ENCODE assay signal across 23 cellular contexts in genomic region chr2:216911886-216912285, GRCh38. TPM values are rescaled to one million over a fixed set of nuclear protein-coding genes. Genes with fewer than 3 reads are reported as not detected.
DNase-seq lines count a peak whose midpoint lies in the region; ATAC-seq and TF ChIP-seq lines count a peak whose summit lies in the region.
"Had no signal": no experiment of that assay in that cellular context is flagged by ENCODE, and none has a peak within 500 bp of the region (broad histone marks: within the 10 kb centered on the region; RNA-seq: fewer than 3 reads in every experiment).

No MANE protein-coding gene starts in this region.

- ATAC-seq in IMR-90 (ENCODE audit: low read depth): peak; percentile 63
- ATAC-seq in HG03175 (IDR thresholded peaks at IDR 0.05; ENCODE audit: unreplicated experiment): no peak
- ATAC-seq: stimulated activated memory B cell treated with anti-CD40 and anti-IgM and Interleukin-4, amounts not matched to agents 10 μg/mL and 1 μg/mL and 100 μg/mL, for 72 hours had no signal

- no peaks in the 10 kb centered on the region for H3K36me3 ChIP-seq in IMR-90 (ENCODE audit: control insufficient read depth, insufficient read depth, low read length)
- H3K36me3 ChIP-seq in mammary epithelial cell (ENCODE audit: insufficient read depth, low read length): no peaks in the 10 kb centered on the region
- H3K36me3 ChIP-seq: esophagus muscularis mucosa, thyroid gland had no signal

- TF ChIP-seq CTCF in IMR-90 (conservative IDR thresholded peaks at IDR 0.05; ENCODE audit: low read depth, low read length): no peak
- no peak for TF ChIP-seq CTCF in mammary epithelial cell (conservative IDR thresholded peaks at IDR 0.05 in 1 of 2, IDR thresholded peaks at IDR 0.05 in 1 of 2; ENCODE audit: extremely low read depth in 1 of 2, insufficient read depth in 1 of 2, low read depth in 1 of 2, low read length in 2 of 2)

- H3K9ac ChIP-seq in IMR-90 (ENCODE audit: low read depth, low read length): no peak overlapping the region
- no peak overlapping the region for H3K9ac ChIP-seq in mammary epithelial cell (ENCODE audit: insufficient read depth, low read length)
- H3K9ac ChIP-seq: parathyroid adenoma had no signal

- no peaks in the 10 kb centered on the region for H4K20me1 ChIP-seq in IMR-90 (ENCODE audit: insufficient read depth, low read length)
- no peaks in the 10 kb centered on the region for H4K20me1 ChIP-seq in mammary epithelial cell (ENCODE audit: insufficient read depth, low read length)

- POLR2A ChIA-PET in IMR-90 (lab: Charles Lee; ENCODE audit: unreplicated experiment): no interaction called here

- H3K9me1 ChIP-seq in IMR-90 (ENCODE audit: insufficient read depth, low read length): no peaks in the 10 kb centered on the region; the same call in 1 of the 2 replicates

- intact Hi-C loops in IMR-90 (cut with micrococcal nuclease): no loop called here
- intact Hi-C loops in mammary epithelial cell (cut with micrococcal nuclease): no loop called here

- no peak overlapping the region for H3K23ac ChIP-seq in IMR-90 (ENCODE audit: low read depth, low read length)

- no peak overlapping the region for H3K4ac ChIP-seq in IMR-90 (ENCODE audit: low read depth, low read length)

- H3K4me1 ChIP-seq in IMR-90 (ENCODE audit: control insufficient read depth, insufficient read depth, low read length) (peaks cover 2% of the 10 kb centered on the region; the same call in 1 of the 2 replicates), mammary epithelial cell (ENCODE audit: insufficient read depth, low read length) (peaks cover 4% of the 10 kb centered on the region)
- H3K4me1 ChIP-seq: parathyroid adenoma, thyroid gland had no signal

- no peak overlapping the region for H2AK9ac ChIP-seq in IMR-90 (replicated peaks; ENCODE audit: low read depth, low read length, poor library complexity)

- H4K5ac ChIP-seq in IMR-90 (ENCODE audit: low read depth, low read length): no peak overlapping the region

- no peak overlapping the region for H4K91ac ChIP-seq in IMR-90 (ENCODE audit: insufficient read depth, low read depth, low read length)

- dilution Hi-C loops in IMR-90 (cut with HindIII; ENCODE audit: low sequenced_read_pairs, unreplicated experiment) (no loop called here), mammary epithelial cell (cut with HindIII; ENCODE audit: low sequenced_read_pairs) (no loop called here)

- CTCF ChIA-PET in IMR-90 (lab: Yijun Ruan, JAX) (interaction anchor here (0.7 kb wide), 1 partner anchor 27 kb away, joined by 3 read pairs; no protein-coding TSS in a partner anchor), mammary epithelial cell (lab: Charles Lee; ENCODE audit: low non-redundant PET) (no interaction called here)

- no peak overlapping the region for H3K18ac ChIP-seq in IMR-90 (ENCODE audit: low read depth, low read length)

- H3K27ac ChIP-seq in IMR-90 (ENCODE audit: insufficient read depth, low read length): no peak overlapping the region
- no peak overlapping the region for H3K27ac ChIP-seq in mammary epithelial cell (ENCODE audit: insufficient read depth, low read depth, low read length)
- H3K27ac ChIP-seq: esophagus muscularis mucosa, hepatocyte, parathyroid adenoma, RWPE1, thyroid gland had no signal

- TF ChIP-seq POLR2A in IMR-90 (IDR thresholded peaks at IDR 0.05; ENCODE audit: low read depth, low read length): no peak

- H3K4me2 ChIP-seq in IMR-90 (ENCODE audit: low read depth, low read length) (no peak overlapping the region), mammary epithelial cell (ENCODE audit: insufficient read depth, low read depth, low read length) (no peak overlapping the region)
- H3K4me2 ChIP-seq: hepatocyte had no signal

- H2BK15ac ChIP-seq in IMR-90 (ENCODE audit: low read depth, low read length): no peak overlapping the region

- H3K56ac ChIP-seq in IMR-90 (ENCODE audit: extremely low read depth, insufficient read depth, low read length): no peak overlapping the region

- H4K8ac ChIP-seq in IMR-90 (ENCODE audit: low read depth in 2 of 2, low read length in 2 of 2): no peak overlapping the region

- no peak overlapping the region for H2BK5ac ChIP-seq in IMR-90 (ENCODE audit: low read depth, low read length, poor library complexity, severe bottlenecking)

- H3K79me1 ChIP-seq in IMR-90 (ENCODE audit: low read depth in 1 of 2, low read length in 2 of 2): no peaks in the 10 kb centered on the region

- H2BK20ac ChIP-seq in IMR-90 (ENCODE audit: low read depth, low read length): no peak overlapping the region

- H3K27me3 ChIP-seq in IMR-90 (ENCODE audit: control insufficient read depth, insufficient read depth, low read length): no peaks in the 10 kb centered on the region
- H3K27me3 ChIP-seq in mammary epithelial cell (ENCODE audit: insufficient read depth, low read length): no peaks in the 10 kb centered on the region
- H3K27me3 ChIP-seq: esophagus muscularis mucosa, hepatocyte, thyroid gland had no signal

- no peak overlapping the region for H2BK120ac ChIP-seq in IMR-90 (ENCODE audit: low read depth, low read length)

- no peak overlapping the region for H2AK5ac ChIP-seq in IMR-90 (ENCODE audit: low read depth, low read length)

- no TSS peak for BruUV-seq in IMR-90 (replicated peaks; lab: Mats Ljungman, UMichigan)
- BruUV-seq in mammary epithelial cell (replicated peaks; lab: Mats Ljungman, UMichigan): no TSS peak

- no peak overlapping the region for H3K14ac ChIP-seq in IMR-90 (replicated peaks; ENCODE audit: low read depth, low read length)

- H3K9me3 ChIP-seq in IMR-90 (ENCODE audit: control insufficient read depth, insufficient read depth, low read length): no peaks in the 10 kb centered on the region
- no peaks in the 10 kb centered on the region for H3K9me3 ChIP-seq in mammary epithelial cell (replicated peaks; ENCODE audit: insufficient read depth, low read length)
- H3K9me3 ChIP-seq: esophagus muscularis mucosa, thyroid gland had no signal

- H3K79me2 ChIP-seq in mammary epithelial cell (ENCODE audit: insufficient read depth, low read length): no peaks in the 10 kb centered on the region
- H3K79me2 ChIP-seq: hepatocyte, parathyroid adenoma had no signal

- in situ Hi-C loops in IMR-90 (cut with MboI; ENCODE audit: low sequenced_read_pairs): no loop called here
- in situ Hi-C loops in mammary epithelial cell (cut with MboI; ENCODE audit: low sequenced_read_pairs in 2 of 2): no loop called here

- H3K4me3 ChIP-seq in IMR-90 (ENCODE audit: insufficient read depth, low read depth, low read length) (no peak overlapping the region), mammary epithelial cell (replicated peaks in 1 of 3; ENCODE audit: insufficient read depth in 1 of 3, low read depth in 2 of 3, low read length in 3 of 3) (no peak overlapping the region)
- H3K4me3 ChIP-seq: esophagus muscularis mucosa, hepatocyte, thyroid gland had no signal

- DNase-seq in AG20443 (ENCODE audit: low spot score): peak; percentile 52
- DNase-seq in IMR-90: peak; percentile 66
- DNase-seq in mammary epithelial cell: peak; percentile 73
- peak; percentile 71 for DNase-seq in islet precursor cell
- DNase-seq in NCI-H748 treated with DMSO at 0.1 percent for 48 hours (lab: John Stamatoyannopoulos, UW): no peak
- DNase-seq in superior temporal gyrus (ENCODE audit: extremely low spot score): no peak
- DNase-seq in T-helper 2 cell: no peak
- DNase-seq: activated CD4-positive, alpha-beta T cell treated with anti-CD3 and anti-CD28 coated beads for 48 hours; activated naive CD8-positive, alpha-beta T cell treated with anti-CD3 and anti-CD28 coated beads, Interleukin-2, amount 10 ng/mL, durations not matched to agents 7 days and 5 days; COR-L47; GDM1; H7; naive B cell; NCI-H187 treated with DMSO at 0.1 percent for 48 hours; thyroid gland had no signal

- H2AFZ ChIP-seq in IMR-90 (replicated peaks; ENCODE audit: low read length, poor library complexity) (peak overlapping the region; percentile 45), mammary epithelial cell (ENCODE audit: low read depth, low read length) (no peak overlapping the region)
- H2AFZ ChIP-seq: hepatocyte, parathyroid adenoma had no signal

- TF ChIP-seq RAD21 in IMR-90 (IDR thresholded peaks at IDR 0.05; ENCODE audit: low read length): no peak

TF ChIP-seq in IMR-90, 13 proteins besides CTCF, POLR2A, EP300 and RAD21:
- TF ChIP-seq SMC3 (IDR thresholded peaks at IDR 0.05; ENCODE audit: low read depth, low read length) (no peak), MAZ (IDR thresholded peaks at IDR 0.05; ENCODE audit: borderline replicate concordance, low read depth, low read length) (no peak), BHLHE40 (IDR thresholded peaks at IDR 0.05; ENCODE audit: low read depth, low read length) (no peak), ELK1 (IDR thresholded peaks at IDR 0.05; ENCODE audit: borderline replicate concordance, low read depth, low read length) (no peak), RFX5 (IDR thresholded peaks at IDR 0.05; ENCODE audit: low read depth, low read length) (no peak), RCOR1 (IDR thresholded peaks at IDR 0.05; ENCODE audit: insufficient replicate concordance, low read length) (no peak), NFE2L2 (IDR thresholded peaks at IDR 0.05; ENCODE audit: low read depth, low read length) (no peak), USF2 (IDR thresholded peaks at IDR 0.05; ENCODE audit: low read depth, low read length) (no peak), FOS (IDR thresholded peaks at IDR 0.05; ENCODE audit: low read depth, low read length) (no peak), CHD1 (IDR thresholded peaks at IDR 0.05; ENCODE audit: low read depth, low read length) (no peak)

RNA-seq across cellular contexts. Expression of gene TNP1, which starts 52.0 kb away (rescaled TPM):
- total RNA-seq in IMR-90 (2012; rRNA removed): not detected in 2 replicates
- polyA plus RNA-seq in IMR-90 (2012; rRNA removed): not detected in 2 replicates
- not detected in 2 replicates for polyA plus RNA-seq in IMR-90 (2012; cell fraction: cytosol; rRNA removed)
- not detected in 2 replicates for polyA plus RNA-seq in IMR-90 (2012; cell fraction: nucleus; rRNA removed; ENCODE audit: low replicate concordance)
- not detected for total RNA-seq in mammary epithelial cell
- polyA plus RNA-seq in mammary epithelial cell: not detected
- polyA minus RNA-seq in mammary epithelial cell: not detected
- total RNA-seq: activated naive CD8-positive, alpha-beta T cell treated with anti-CD3 and anti-CD28 coated beads, Interleukin-2, amount 10 ng/mL, durations not matched to agents 7 days and 5 days; activated T-helper 2 cell treated with anti-CD3 and anti-CD28 coated beads, Interferon-gamma antibody, Interleukin-2, Interleukin-4, amounts not matched to agents 10 μg/mL and 5 μg/mL and 100 μg/mL, durations not matched to agents 14 hours and 24 hours and 36 hours; esophagus muscularis mucosa; H7; hepatocyte had no signal
- polyA plus RNA-seq: hepatocyte, IgD-negative memory B cell had no signal

Comparison
In these comparisons a context has a peak if more than half of its experiments do, and no peak if none do; other contexts are left out.
1. DNase-seq: peak in AG20443 (single experiment), IMR-90 (single experiment), mammary epithelial cell (single experiment) and islet precursor cell (single experiment); none in NCI-H748 treated with DMSO at 0.1 percent for 48 hours (single experiment), superior temporal gyrus (single experiment) and T-helper 2 cell (0 of 5).